Comparison of ENCODE assay signal across 8 cellular contexts in the genomic region with DNA sequence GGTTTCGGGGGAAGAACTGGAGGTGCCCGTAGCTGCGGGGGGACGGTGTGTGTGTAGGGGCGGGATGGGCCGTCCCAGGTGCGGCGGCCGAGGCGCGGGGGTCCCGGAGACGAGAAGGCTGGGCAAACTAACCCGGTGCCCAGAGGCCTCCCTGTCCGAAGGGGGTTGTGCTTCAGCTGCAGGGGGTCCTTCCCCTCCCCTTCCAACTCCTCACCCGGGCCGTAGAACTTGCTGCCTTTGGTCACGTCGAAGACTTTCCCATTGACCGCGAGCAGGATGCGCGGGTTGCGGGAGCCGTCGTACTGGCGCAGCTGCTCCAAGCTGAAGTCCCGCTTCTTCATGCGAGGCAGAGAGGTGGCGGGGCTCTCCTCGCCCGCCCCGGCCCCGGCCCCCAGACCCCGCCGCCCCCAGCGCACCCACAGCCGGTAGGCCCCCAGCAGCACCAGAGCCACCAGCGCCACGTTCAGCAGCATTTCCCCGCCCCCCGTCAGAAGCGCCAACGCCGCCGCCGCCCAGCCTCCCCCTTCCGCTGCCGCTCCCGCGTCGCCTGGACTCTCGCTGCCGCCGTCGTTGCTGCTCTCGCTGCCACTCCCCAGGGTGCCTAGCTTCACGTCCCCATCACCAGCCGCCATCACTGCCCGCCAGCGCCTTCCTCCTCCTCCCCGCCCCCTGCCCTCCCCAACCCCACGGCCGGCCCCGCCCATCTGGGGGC. TPM values are rescaled to one million over a fixed set of nuclear protein-coding genes. Genes with fewer than 3 reads are reported as not detected.
DNase-seq lines count a peak whose midpoint lies in the region; ATAC-seq and TF ChIP-seq lines count a peak whose summit lies in the region.

A gene with protein sequence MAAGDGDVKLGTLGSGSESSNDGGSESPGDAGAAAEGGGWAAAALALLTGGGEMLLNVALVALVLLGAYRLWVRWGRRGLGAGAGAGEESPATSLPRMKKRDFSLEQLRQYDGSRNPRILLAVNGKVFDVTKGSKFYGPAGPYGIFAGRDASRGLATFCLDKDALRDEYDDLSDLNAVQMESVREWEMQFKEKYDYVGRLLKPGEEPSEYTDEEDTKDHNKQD (minus strand): TSS at position 655 of the 712 bp plus-strand sequence. CDS start 23 bp downstream, at position 632.

- H3K9me3 Mint-ChIP-seq in endothelial cell (ENCODE audit: unreplicated experiment) (no peaks in the 10 kb centered on the region), type B pancreatic cell (no peaks in the 10 kb centered on the region)

- peaks cover 2% of the 10 kb centered on the region; the same call in 1 of the 2 replicates for H3K9me3 ChIP-seq in AG04450 (ENCODE audit: control insufficient read depth, insufficient read depth, low read length)

- no peaks in the 10 kb centered on the region for H3K27me3 ChIP-seq in AG04450 (ENCODE audit: control insufficient read depth, insufficient read depth, low read length)

- H3K4me3 ChIP-seq in AG04450 (ENCODE audit: low read depth, low read length), result peak within 1 kb of the TSS; percentile 87

- POLR2A ChIA-PET in AG04450 (lab: Yijun Ruan, JAX), result interaction anchor here (0.8 to 3.1 kb wide), 13 partner anchors 9 to 230 kb away, joined by 3 to 23 read pairs (median 5); no protein-coding TSS in a partner anchor

- peak within 1 kb of the TSS; percentile 89 for H3K27ac Mint-ChIP-seq in endothelial cell (ENCODE audit: unreplicated experiment)
- peak within 1 kb of the TSS; percentile 97 for H3K27ac Mint-ChIP-seq in type B pancreatic cell

- H3K27me3 Mint-ChIP-seq in endothelial cell (ENCODE audit: unreplicated experiment) (peaks cover 12% of the 10 kb centered on the region), type B pancreatic cell (no peaks in the 10 kb centered on the region)

- H3K4me1 Mint-ChIP-seq in endothelial cell (ENCODE audit: unreplicated experiment), result peaks cover 25% of the 10 kb centered on the region
- H3K4me1 Mint-ChIP-seq in type B pancreatic cell (ENCODE audit: unreplicated experiment), result peaks cover 11% of the 10 kb centered on the region

- CTCF ChIA-PET in AG04450 (lab: Charles Lee), result interaction anchor here (0.7 kb wide), 1 partner anchor 58 kb away, joined by 4 read pairs; no protein-coding TSS in a partner anchor

- peak within 1 kb of the TSS; percentile 95 for H3K27ac ChIP-seq in AG04450 (ENCODE audit: low read depth, low read length)

- TF ChIP-seq CTCF in AG04450 (IDR thresholded peaks at IDR 0.05; ENCODE audit: low read depth, low read length) (no peak), endothelial cell (IDR thresholded peaks at IDR 0.05; ENCODE audit: unreplicated experiment) (no peak), type B pancreatic cell (conservative IDR thresholded peaks at IDR 0.05) (no peak)

- DNase-seq in AG04450 (ENCODE audit: low read depth, low spot score), result no peak
- peak in 3 of 5 donors; percentile 2 to 19 (median 17) for DNase-seq in T-helper 1 cell
- no peak for DNase-seq in endothelial cell (ENCODE audit: low spot score)
- peak; percentile 26 for DNase-seq in mucosa of gallbladder (ENCODE audit: low spot score)
- DNase-seq in type B pancreatic cell (ENCODE audit: extremely low spot score, unreplicated experiment), result no peak
- no peak for DNase-seq in DMS114 treated with DMSO at 0.1 percent for 48 hours (lab: John Stamatoyannopoulos, UW; ENCODE audit: unreplicated experiment)

- peak within 1 kb of the TSS; percentile 94 for H3K4me3 Mint-ChIP-seq in endothelial cell (ENCODE audit: unreplicated experiment)
- peak within 1 kb of the TSS; percentile 88 for H3K4me3 Mint-ChIP-seq in type B pancreatic cell

- ATAC-seq in GM18511 (IDR thresholded peaks at IDR 0.05; ENCODE audit: unreplicated experiment), result peak; percentile 19
- ATAC-seq in HG03196 (IDR thresholded peaks at IDR 0.05; ENCODE audit: unreplicated experiment), result peak; percentile 11

- H3K36me3 Mint-ChIP-seq in endothelial cell (ENCODE audit: low read depth, unreplicated experiment) (peaks cover 6% of the 10 kb centered on the region), type B pancreatic cell (peaks cover 19% of the 10 kb centered on the region)

RNA-seq across cellular contexts. Expression of the gene that starts here (rescaled TPM):
- polyA plus RNA-seq in AG04450 (2011; rRNA removed), result 43.5 and 50.9 TPM in 2 replicates
- 8.3 and 14.9 TPM in 2 replicates for polyA minus RNA-seq in AG04450 (2011; rRNA and poly(A)+ RNA removed)
- total RNA-seq in endothelial cell (ENCODE audit: unreplicated experiment) (37.4 TPM), mucosa of gallbladder (113 TPM), type B pancreatic cell (ENCODE audit: low replicate concordance) (78.1 and 89.0 TPM in 2 replicates)

Comparison
In these comparisons a context has a peak if more than half of its experiments do, and no peak if none do; other contexts are left out.
1. DNase-seq: peak in T-helper 1 cell (3 of 5) and mucosa of gallbladder (single experiment); none in AG04450 (single experiment), endothelial cell (single experiment), type B pancreatic cell (single experiment) and DMS114 treated with DMSO at 0.1 percent for 48 hours (single experiment).